In the genomic region with DNA sequence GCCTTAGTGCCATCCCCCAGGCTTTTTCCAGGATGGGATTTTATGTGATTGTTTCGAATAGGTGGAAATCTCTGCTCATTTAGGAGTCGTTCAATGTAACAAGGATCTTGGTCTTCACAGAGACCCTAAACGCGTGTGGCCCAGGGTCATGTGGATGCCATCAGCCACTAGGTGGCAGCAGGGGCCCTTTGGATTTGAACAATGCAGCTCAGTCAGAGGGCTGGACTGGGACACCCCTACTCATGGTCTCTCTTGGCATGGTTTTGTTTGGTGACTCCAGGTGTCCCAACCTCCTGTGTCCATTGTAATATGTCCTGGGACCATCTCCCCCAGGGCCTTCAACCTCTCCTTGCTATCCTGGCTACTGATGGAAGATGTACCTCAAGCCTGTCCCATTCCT, we compare ENCODE assay signal across 11 cellular contexts. TPM values are rescaled to one million over a fixed set of nuclear protein-coding genes. Genes with fewer than 3 reads are reported as not detected.
A peak's percentile ranks its signal among the peaks of the same experiment; 100 is the strongest.
DNase-seq lines count a peak whose midpoint lies in the region; ATAC-seq and TF ChIP-seq lines count a peak whose summit lies in the region.
"Not testable (repeated sequence)": the region's sequence is repeated elsewhere in the genome, so short reads cannot be mapped to it uniquely, and the experiment has no call there.
"Had no signal": no experiment of that assay in that cellular context is flagged by ENCODE, and none has a peak within 500 bp of the region (broad histone marks: within the 10 kb centered on the region; RNA-seq: fewer than 3 reads in every experiment).

No MANE protein-coding gene starts in this region.

- H3K4me1 Mint-ChIP-seq in nephron, result not testable (repeated sequence)

- not testable (repeated sequence) for H3K27me3 ChIP-seq in AG04450 (ENCODE audit: control insufficient read depth, insufficient read depth, low read length)

- H3K36me3 Mint-ChIP-seq in nephron (ENCODE audit: low read depth), result not testable (repeated sequence)

- H3K9me3 ChIP-seq in AG04450 (ENCODE audit: control insufficient read depth, insufficient read depth, low read length), result not testable (repeated sequence)

- not testable (repeated sequence) for H3K4me3 Mint-ChIP-seq in nephron

- DNase-seq in AG04450 (ENCODE audit: low read depth, low spot score); fibroblast of villous mesenchyme (ENCODE audit: low read depth): not testable (repeated sequence)
- DNase-seq in activated gamma-delta T cell treated with anti-CD3 and anti-CD28 coated beads, Interleukin-2, amount 50 U/mL, for 16 hours (ENCODE audit: low read depth), result peak; percentile 51
- peak; percentile 54 to 65 (median 64) for DNase-seq in stimulated activated CD4-positive, alpha-beta T cell treated with anti-CD3 and anti-CD28 coated beads, TNF-alpha, amount 100 ng/mL, for 4 hours (ENCODE audit: low read depth in 3 of 3)

- ATAC-seq in GM19455 (IDR thresholded peaks at IDR 0.05; ENCODE audit: unreplicated experiment) (peak; percentile 54), HG03460 (IDR thresholded peaks at IDR 0.05; ENCODE audit: unreplicated experiment) (peak; percentile 50)
- ATAC-seq in activated CD4-positive, CD25-positive, alpha-beta regulatory T cell treated with anti-CD3 and anti-CD28 coated beads, Interleukin-2, amount 50 U/mL, for 24 hours, result peak; percentile 90 to 91

- CTCF ChIA-PET in AG04450 (lab: Charles Lee), result not testable (repeated sequence)

- H3K27ac ChIP-seq in AG04450 (ENCODE audit: low read depth, low read length), result not testable (repeated sequence)

- not testable (repeated sequence) for H3K27me3 Mint-ChIP-seq in nephron (ENCODE audit: low read depth)

- not testable (repeated sequence) for H3K4me3 ChIP-seq in AG04450 (ENCODE audit: low read depth, low read length); fibroblast of villous mesenchyme (ENCODE audit: low read depth, low read length)

- TF ChIP-seq CTCF in AG04450 (IDR thresholded peaks at IDR 0.05; ENCODE audit: low read depth, low read length), result peak; percentile 37
- peak; percentile 28 for TF ChIP-seq CTCF in fibroblast of villous mesenchyme (IDR thresholded peaks at IDR 0.05; ENCODE audit: insufficient read depth, low read depth, low read length)
- TF ChIP-seq CTCF in nephron (IDR thresholded peaks at IDR 0.05; ENCODE audit: unreplicated experiment in 3 of 3), result peak; percentile 34 to 50 (median 45)

- H3K27ac Mint-ChIP-seq in nephron, result not testable (repeated sequence)

- POLR2A ChIA-PET in AG04450 (lab: Yijun Ruan, JAX), result not testable (repeated sequence)

- H3K9me3 Mint-ChIP-seq in nephron, result not testable (repeated sequence)

RNA-seq across cellular contexts. Expression of gene SCGB1C2, which starts 0.8 kb away (rescaled TPM):
- not detected in 2 replicates for polyA plus RNA-seq in AG04450 (2011; rRNA removed)
- not detected in 2 replicates for polyA minus RNA-seq in AG04450 (2011; rRNA and poly(A)+ RNA removed)
- not detected in 2 replicates for total RNA-seq in fibroblast of villous mesenchyme
- total RNA-seq: glomerular endothelial cell, H1, RPMI7951 had no signal
- polyA plus RNA-seq: H1 had no signal

RNA-seq across cellular contexts. Expression of gene DOC2B, which starts 44.9 kb away (rescaled TPM):
- not detected in 2 replicates for polyA plus RNA-seq in AG04450 (2011; rRNA removed)
- polyA minus RNA-seq in AG04450 (2011; rRNA and poly(A)+ RNA removed), result not detected in 2 replicates
- total RNA-seq in fibroblast of villous mesenchyme, result not detected in 2 replicates
- total RNA-seq: RPMI7951 had no signal
